In genomic region chr11:102495161-102496042, GRCh38 we compare ENCODE assay signal across 8 cellular contexts. TPM values are rescaled to one million over a fixed set of nuclear protein-coding genes. Genes with fewer than 3 reads are reported as not detected.
DNase-seq lines count a peak whose midpoint lies in the region; ATAC-seq, FAIRE-seq and TF ChIP-seq lines count a peak whose summit lies in the region.

No MANE protein-coding gene starts in this region.

- H3K27me3 ChIP-seq in SU-DHL-6 (ENCODE audit: low read length) = no peaks in the 10 kb centered on the region

- peak overlapping the region; percentile 5 to 63 for H3K4me3 Mint-ChIP-seq in stimulated activated naive CD8-positive, alpha-beta T cell treated with anti-CD3 and anti-CD28 coated beads, Interleukin-15, amount 100 ng/mL, for 72 hours

- H3K4me3 ChIP-seq in SU-DHL-6 (ENCODE audit: insufficient read depth, low read length, poor library complexity, severe bottlenecking) = no peak overlapping the region

- intact Hi-C loops in left colon (cut with DNase I, micrococcal nuclease) = loop anchor here in 1 of 2 donors (5.0 to 10.0 kb wide), 2 partner anchors 101 to 153 kb away; no protein-coding TSS in a partner anchor

- peak; percentile 87 for DNase-seq in CD1c-positive myeloid dendritic cell (ENCODE audit: extremely low spot score)
- peak; percentile 68 for DNase-seq in NCI-H1436 (lab: John Stamatoyannopoulos, UW)
- DNase-seq in left colon = no peak
- peak in 1 of 2 donors; percentile 37 for DNase-seq in stimulated activated naive CD8-positive, alpha-beta T cell treated with anti-CD3 and anti-CD28 coated beads, Interleukin-15, amount 100 ng/mL, for 72 hours

- H3K9me3 Mint-ChIP-seq in stimulated activated naive CD8-positive, alpha-beta T cell treated with anti-CD3 and anti-CD28 coated beads, Interleukin-15, amount 100 ng/mL, for 72 hours = no peaks in the 10 kb centered on the region

- peak overlapping the region in 1 of 2 donors; percentile 65 for H3K27ac Mint-ChIP-seq in stimulated activated naive CD8-positive, alpha-beta T cell treated with anti-CD3 and anti-CD28 coated beads, Interleukin-15, amount 100 ng/mL, for 72 hours

- no peak overlapping the region for H3K4me2 ChIP-seq in SU-DHL-6 (ENCODE audit: low read depth, low read length, poor library complexity, severe bottlenecking)

- peaks cover 8% of the 10 kb centered on the region for H3K27me3 Mint-ChIP-seq in stimulated activated naive CD8-positive, alpha-beta T cell treated with anti-CD3 and anti-CD28 coated beads, Interleukin-15, amount 100 ng/mL, for 72 hours

- H3K4me1 Mint-ChIP-seq in stimulated activated naive CD8-positive, alpha-beta T cell treated with anti-CD3 and anti-CD28 coated beads, Interleukin-15, amount 100 ng/mL, for 72 hours = peaks cover 31% of the 10 kb centered on the region

- peak overlapping the region; percentile 17 for H2AFZ ChIP-seq in SU-DHL-6 (ENCODE audit: low read depth, low read length, severe bottlenecking)

- H3F3A ChIP-seq in SU-DHL-6 (ENCODE audit: insufficient read depth) = no peaks in the 10 kb centered on the region

- peak; percentile 41 for TF ChIP-seq CTCF in SU-DHL-6 (IDR thresholded peaks at IDR 0.05; ENCODE audit: insufficient read depth, low read length, poor library complexity, severe bottlenecking)

- no peaks in the 10 kb centered on the region for H3K36me3 ChIP-seq in SU-DHL-6 (ENCODE audit: low read length)

- H3K27ac ChIP-seq in SU-DHL-6 (ENCODE audit: low read depth, low read length) = no peak overlapping the region

- H3K9me2 ChIP-seq in SU-DHL-6 (replicated peaks; ENCODE audit: insufficient read depth, low read length) = no peaks in the 10 kb centered on the region

- H4K20me1 ChIP-seq in SU-DHL-6 (ENCODE audit: low read depth, low read length) = no peaks in the 10 kb centered on the region

- peak; percentile 81 for ATAC-seq in GM18517 (IDR thresholded peaks at IDR 0.05; ENCODE audit: unreplicated experiment)
- ATAC-seq in HG02943 (IDR thresholded peaks at IDR 0.05; ENCODE audit: low read depth, unreplicated experiment) = peak; percentile 84
- ATAC-seq in left colon = peak; percentile 86
- peak; percentile 88 for ATAC-seq in stimulated activated naive CD8-positive, alpha-beta T cell treated with anti-CD3 and anti-CD28 coated beads, Interleukin-15, amount 100 ng/mL, for 72 hours

- no peak overlapping the region for H3K9ac ChIP-seq in SU-DHL-6 (ENCODE audit: low read length)

- peak; percentile 88 for FAIRE-seq in colon (lab: Jason Lieb, UNC)

- H3K79me2 ChIP-seq in SU-DHL-6 (ENCODE audit: insufficient read depth, low read length) = no peaks in the 10 kb centered on the region

- H3K9me3 ChIP-seq in SU-DHL-6 (ENCODE audit: insufficient read depth, low read length) = no peaks in the 10 kb centered on the region

RNA-seq across cellular contexts. Expression of gene MMP7, which starts 35.1 kb away (rescaled TPM):
- not detected for total RNA-seq in left colon

RNA-seq across cellular contexts. Expression of gene TMEM123, which starts 42.8 kb away (rescaled TPM):
- total RNA-seq in left colon = 100 to 1,000 TPM; 105 to 114 TPM

Comparison
In these comparisons a context has a peak if more than half of its experiments do, and no peak if none do; other contexts are left out.
1. DNase-seq: peak in CD1c-positive myeloid dendritic cell (single experiment) and NCI-H1436 (single experiment); none in left colon (0 of 2).
2. Peak in every context shown above with its lines, with median percentiles within 50 percentile points of each other: ATAC-seq.